ENCODE assay signal across 26 cellular contexts in the genomic region with DNA sequence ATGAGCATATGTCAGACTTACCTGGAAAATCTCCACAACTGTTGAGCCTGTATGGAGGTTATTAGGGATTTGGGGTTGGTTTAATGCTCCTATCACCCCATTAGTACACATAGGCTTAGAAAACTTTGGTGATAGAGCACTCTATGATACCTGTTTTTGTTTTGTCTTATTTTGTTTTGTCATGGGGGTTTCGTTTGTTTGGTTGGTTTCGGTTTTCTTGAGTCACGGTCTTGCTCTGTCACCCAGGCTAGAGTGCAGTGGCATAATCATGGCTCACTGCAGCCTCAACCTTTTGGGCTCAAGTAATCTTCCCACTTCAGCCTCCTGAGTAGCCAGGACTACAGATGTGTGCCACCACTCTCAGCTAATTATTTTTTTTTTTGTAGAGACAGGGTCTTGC.
"Had no signal": no experiment of that assay in that cellular context is flagged by ENCODE, and none has a peak within 500 bp of the region (broad histone marks: within the 10 kb centered on the region; RNA-seq: fewer than 3 reads in every experiment).

No MANE protein-coding gene starts in this region.

- H3K9me3 Mint-ChIP-seq: activated CD4-positive, alpha-beta T cell treated with anti-CD3 and anti-CD28 coated beads, Interleukin-2, amount 10 ng/mL, durations not matched to agents 24 days and 14 days; activated naive CD4-positive, alpha-beta T cell treated with anti-CD3 and anti-CD28 coated beads, Interleukin-2, amount 50 U/mL, for 72 hours; activated naive CD8-positive, alpha-beta T cell treated with anti-CD3 and anti-CD28 coated beads, Interleukin-2, amount 50 U/mL, for 24 hours; activated T-cell treated with anti-CD3 and anti-CD28 coated beads, Interleukin-2, amount 50 U/mL, for 24 hours; activated T-helper 1 cell treated with anti-CD3 and anti-CD28 coated beads, Interleukin-12 subunit alpha, Interleukin-12 subunit beta, Interleukin-2, Interleukin-4 antibody, amounts not matched to agents 30 ng/mL and 10 ng/mL and 1 ng/mL, durations not matched to agents 14 hours and 24 hours and 36 hours; central memory CD8-positive, alpha-beta T cell had no signal

- DNase-seq: activated B cell treated with CpG ODN at 0.5 μM for 24 hours; activated CD4-positive, alpha-beta T cell treated with anti-CD3 and anti-CD28 coated beads for 1 hour; activated CD4-positive, alpha-beta T cell treated with anti-CD3 and anti-CD28 coated beads, Interleukin-2, amount 10 ng/mL, durations not matched to agents 24 days and 14 days; activated CD4-positive, alpha-beta T cell treated with anti-CD3 and anti-CD28 coated beads, Interleukin-2, amount 50 U/mL, for 48 hours; activated CD8-positive, alpha-beta memory T cell treated with anti-CD3 and anti-CD28 coated beads, Interleukin-2, amount 10 ng/mL, durations not matched to agents 7 days and 5 days; activated effector memory CD4-positive, alpha-beta T cell treated with anti-CD3 and anti-CD28 coated beads, Interleukin-2, amount 50 U/mL, for 16 hours; activated naive CD4-positive, alpha-beta T cell treated with Interleukin-2 at 50 U/mL for 16 hours; activated naive CD8-positive, alpha-beta T cell treated with anti-CD3 and anti-CD28 coated beads, Interleukin-2, amount 50 U/mL, for 24 hours; activated T-cell treated with anti-CD3 and anti-CD28 coated beads, Interleukin-2, amount 50 U/mL, for 24 hours; amniotic stem cell; cortex of kidney; NCI-H1048; NCI-H1417; NCI-H1930; NCI-H2107; NCI-H2171 treated with DMSO at 0.1 percent for 48 hours; NCI-H226; NCI-H526 treated with DMSO at 0.1 percent for 48 hours; PC-3; SIG-M5; T-helper 17 cell; T-helper 9 cell had no signal

- H3K4me1 Mint-ChIP-seq: activated B cell treated with CpG ODN at 0.5 μM for 24 hours; activated CD4-positive, alpha-beta T cell treated with anti-CD3 and anti-CD28 coated beads, Interleukin-2, amount 10 ng/mL, durations not matched to agents 24 days and 14 days; activated CD8-positive, alpha-beta memory T cell treated with anti-CD3 and anti-CD28 coated beads, Interleukin-2, amount 10 ng/mL, durations not matched to agents 7 days and 5 days; activated naive CD8-positive, alpha-beta T cell treated with anti-CD3 and anti-CD28 coated beads, Interleukin-2, amount 50 U/mL, for 24 hours; brain; central memory CD8-positive, alpha-beta T cell; T-helper 17 cell had no signal

- H3K4me3 Mint-ChIP-seq: activated B cell treated with CpG ODN at 0.5 μM for 24 hours; activated CD4-positive, alpha-beta T cell treated with anti-CD3 and anti-CD28 coated beads, Interleukin-2, amount 10 ng/mL, durations not matched to agents 24 days and 14 days; activated CD8-positive, alpha-beta memory T cell treated with anti-CD3 and anti-CD28 coated beads, Interleukin-2, amount 10 ng/mL, durations not matched to agents 7 days and 5 days; activated naive CD8-positive, alpha-beta T cell treated with anti-CD3 and anti-CD28 coated beads, Interleukin-2, amount 50 U/mL, for 24 hours; activated T-cell treated with anti-CD3 and anti-CD28 coated beads, Interleukin-2, amount 50 U/mL, for 24 hours; activated T-helper 1 cell treated with anti-CD3 and anti-CD28 coated beads, Interleukin-12 subunit alpha, Interleukin-12 subunit beta, Interleukin-2, Interleukin-4 antibody, amounts not matched to agents 30 ng/mL and 10 ng/mL and 1 ng/mL, durations not matched to agents 14 hours and 24 hours and 36 hours; brain; central memory CD8-positive, alpha-beta T cell; T-helper 17 cell had no signal

- H3K27ac Mint-ChIP-seq: activated B cell treated with CpG ODN at 0.5 μM for 24 hours; activated CD4-positive, alpha-beta T cell treated with anti-CD3 and anti-CD28 coated beads, Interleukin-2, amount 10 ng/mL, durations not matched to agents 24 days and 14 days; activated CD8-positive, alpha-beta memory T cell treated with anti-CD3 and anti-CD28 coated beads, Interleukin-2, amount 10 ng/mL, durations not matched to agents 7 days and 5 days; activated naive CD4-positive, alpha-beta T cell treated with anti-CD3 and anti-CD28 coated beads, Interleukin-2, amount 50 U/mL, for 72 hours; activated naive CD8-positive, alpha-beta T cell treated with anti-CD3 and anti-CD28 coated beads, Interleukin-2, amount 50 U/mL, for 24 hours; activated T-cell treated with anti-CD3 and anti-CD28 coated beads, Interleukin-2, amount 50 U/mL, for 24 hours; activated T-helper 1 cell treated with anti-CD3 and anti-CD28 coated beads, Interleukin-12 subunit alpha, Interleukin-12 subunit beta, Interleukin-2, Interleukin-4 antibody, amounts not matched to agents 30 ng/mL and 10 ng/mL and 1 ng/mL, durations not matched to agents 14 hours and 24 hours and 36 hours; brain; T-helper 17 cell had no signal

- H3K36me3 Mint-ChIP-seq: activated CD8-positive, alpha-beta memory T cell treated with anti-CD3 and anti-CD28 coated beads, Interleukin-2, amount 10 ng/mL, durations not matched to agents 7 days and 5 days; activated naive CD4-positive, alpha-beta T cell treated with anti-CD3 and anti-CD28 coated beads, Interleukin-2, amount 50 U/mL, for 72 hours; brain had no signal

- ATAC-seq: activated CD8-positive, alpha-beta memory T cell treated with anti-CD3 and anti-CD28 coated beads, Interleukin-2, amount 10 ng/mL, durations not matched to agents 7 days and 5 days; activated naive CD4-positive, alpha-beta T cell treated with anti-CD3 and anti-CD28 coated beads, Interleukin-2, amount 50 U/mL, for 72 hours; activated naive CD8-positive, alpha-beta T cell treated with anti-CD3 and anti-CD28 coated beads, Interleukin-2, amount 50 U/mL, for 24 hours; PC-3; T-helper 17 cell had no signal
